In genomic region chrX:116278819-116279218, GRCh38 we compare ENCODE assay signal across 21 cellular contexts.
DNase-seq lines count a peak whose midpoint lies in the region; ATAC-seq, FAIRE-seq and TF ChIP-seq lines count a peak whose summit lies in the region.
"Had no signal": no experiment of that assay in that cellular context is flagged by ENCODE, and none has a peak within 500 bp of the region (broad histone marks: within the 10 kb centered on the region; RNA-seq: fewer than 3 reads in every experiment).

No MANE protein-coding gene starts in this region.

- H3K9me3 ChIP-seq in astrocyte (ENCODE audit: insufficient read depth, low read depth, low read length) = no peaks in the 10 kb centered on the region
- H3K9me3 ChIP-seq: BLaER1, Caco-2 had no signal

- no peaks in the 10 kb centered on the region for H3K36me3 Mint-ChIP-seq in astrocyte (ENCODE audit: low read depth, unreplicated experiment)
- no peaks in the 10 kb centered on the region for H3K36me3 Mint-ChIP-seq in nephron (ENCODE audit: low read depth)
- H3K36me3 Mint-ChIP-seq: CD8-positive, alpha-beta memory T cell had no signal

- H3K4me1 Mint-ChIP-seq in astrocyte (ENCODE audit: low read depth, unreplicated experiment) (peaks cover 1% of the 10 kb centered on the region), nephron (peaks cover 59% of the 10 kb centered on the region)
- H3K4me1 Mint-ChIP-seq: CD8-positive, alpha-beta memory T cell had no signal

- H3K4me1 ChIP-seq in astrocyte (ENCODE audit: insufficient read depth, low read length) = no peaks in the 10 kb centered on the region
- H3K4me1 ChIP-seq: BLaER1 had no signal

- no peaks in the 10 kb centered on the region for H3K36me3 ChIP-seq in astrocyte (ENCODE audit: insufficient read depth, low read length)
- H3K36me3 ChIP-seq: BLaER1 had no signal

- H3K9me3 Mint-ChIP-seq in astrocyte (ENCODE audit: unreplicated experiment) = no peaks in the 10 kb centered on the region
- H3K9me3 Mint-ChIP-seq in nephron = no peaks in the 10 kb centered on the region
- H3K9me3 Mint-ChIP-seq: CD8-positive, alpha-beta memory T cell; HFFc6 had no signal

- peak; percentile 78 for ATAC-seq in left colon
- no peak for ATAC-seq in GM18909 (IDR thresholded peaks at IDR 0.05; ENCODE audit: poor library complexity, unreplicated experiment)
- no peak for ATAC-seq in HG02852 (IDR thresholded peaks at IDR 0.05; ENCODE audit: unreplicated experiment)
- ATAC-seq: HepG2 had no signal

- no peaks in the 10 kb centered on the region for H4K20me1 ChIP-seq in astrocyte (ENCODE audit: insufficient read depth, low read length)
- H4K20me1 ChIP-seq: BLaER1 had no signal

- peak; percentile 7 for DNase-seq in MV-4-11 (lab: John Stamatoyannopoulos, UW)
- no peak for DNase-seq in astrocyte (ENCODE audit: low read depth)
- DNase-seq in left colon = no peak
- no peak for DNase-seq in NCI-H510A treated with DMSO at 0.1 percent for 48 hours (lab: John Stamatoyannopoulos, UW)
- no peak for DNase-seq in SKM-1 treated with dmso at 0.1 percent for 144 hours (lab: John Stamatoyannopoulos, UW; ENCODE audit: unreplicated experiment)
- DNase-seq: 8988T; AML-193; Caco-2; CD8-positive, alpha-beta memory T cell; DMS79; HCEC 1CT; HFFc6 had no signal

- H3K27ac Mint-ChIP-seq in astrocyte (ENCODE audit: unreplicated experiment) = no peak overlapping the region
- peak overlapping the region; percentile 93 to 95 (median 94) for H3K27ac Mint-ChIP-seq in nephron
- H3K27ac Mint-ChIP-seq: CD8-positive, alpha-beta memory T cell; HFFc6 had no signal

- H3K4me2 ChIP-seq in astrocyte (ENCODE audit: low read length) = no peak overlapping the region
- H3K4me2 ChIP-seq: BLaER1 had no signal

- H3K4me3 Mint-ChIP-seq in astrocyte (ENCODE audit: unreplicated experiment) (no peak overlapping the region), nephron (no peak overlapping the region)
- H3K4me3 Mint-ChIP-seq: CD8-positive, alpha-beta memory T cell; HFFc6 had no signal

- TF ChIP-seq CTCF in astrocyte (IDR thresholded peaks at IDR 0.05; ENCODE audit: insufficient read depth, low read depth, low read length) (no peak), nephron (IDR thresholded peaks at IDR 0.05; ENCODE audit: unreplicated experiment in 3 of 3) (no peak)

- no peaks in the 10 kb centered on the region for H3K79me2 ChIP-seq in astrocyte (ENCODE audit: insufficient read depth, low read length)

- intact Hi-C loops in left colon (cut with DNase I, micrococcal nuclease) = no loop called here

- H3K27me3 Mint-ChIP-seq in astrocyte (ENCODE audit: low read depth, unreplicated experiment) (no peaks in the 10 kb centered on the region), nephron (ENCODE audit: low read depth) (no peaks in the 10 kb centered on the region)
- H3K27me3 Mint-ChIP-seq: CD8-positive, alpha-beta memory T cell had no signal

- H3K4me3 ChIP-seq in astrocyte (ENCODE audit: insufficient read depth, low read depth, low read length) = no peak overlapping the region
- H3K4me3 ChIP-seq: BLaER1 had no signal

- no peak overlapping the region for H3K9ac ChIP-seq in astrocyte (ENCODE audit: low read length)
- H3K9ac ChIP-seq: BLaER1 had no signal

- no peak overlapping the region for H3K27ac ChIP-seq in astrocyte (ENCODE audit: low read depth, low read length)
- H3K27ac ChIP-seq: BLaER1 had no signal

- H2AFZ ChIP-seq in astrocyte (ENCODE audit: low read depth, low read length) = no peak overlapping the region

- no peaks in the 10 kb centered on the region for H3K27me3 ChIP-seq in astrocyte (ENCODE audit: insufficient read depth, low read length)

- FAIRE-seq in astrocyte (lab: Jason Lieb, UNC) = peak; percentile 78
- FAIRE-seq: G401.6, GM12891, H1, HepG2, HTR-8/SVneo had no signal
